Comparison of ENCODE assay signal across 1 cellular context in the genomic region with DNA sequence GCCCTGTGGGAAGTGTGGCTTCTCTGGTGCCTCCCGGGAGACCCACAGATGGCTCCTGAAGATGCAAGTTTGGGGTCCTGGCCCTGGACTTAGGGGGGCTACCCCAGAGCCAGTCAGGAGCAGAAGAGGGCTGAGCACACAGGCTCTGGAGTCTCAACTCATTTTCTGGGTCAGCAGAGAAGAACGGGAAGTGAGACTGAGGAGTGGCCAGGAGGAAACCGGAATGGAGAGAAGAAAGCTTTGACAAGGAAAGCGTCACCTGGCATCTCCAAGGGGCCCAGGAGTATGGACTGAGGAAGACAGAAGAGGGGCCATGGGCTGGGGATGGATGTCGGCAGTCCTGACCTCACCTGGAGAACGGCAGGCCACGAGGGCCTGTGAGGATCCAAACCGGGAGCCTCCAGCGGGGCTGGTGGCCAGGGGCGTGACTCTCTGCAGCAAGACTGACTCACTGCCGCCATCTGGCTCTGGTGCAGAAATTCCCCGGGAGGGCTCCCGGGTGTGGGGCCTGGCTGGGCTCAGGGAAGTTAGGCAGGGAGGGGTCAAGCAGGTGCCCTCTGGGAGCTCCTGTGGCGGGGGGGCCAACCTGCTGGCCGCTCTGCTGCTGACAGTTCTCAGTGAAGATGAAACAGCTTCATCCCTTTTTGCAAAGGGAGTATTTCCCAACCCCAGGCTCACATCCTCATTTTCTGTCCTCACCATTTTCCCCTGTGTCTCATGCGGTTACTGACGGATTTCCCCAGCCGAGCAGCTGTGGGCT.
TF ChIP-seq lines count a peak whose summit lies in the region.

No MANE protein-coding gene starts in this region.

TF ChIP-seq in HepG2, 621 proteins besides CTCF, POLR2A, EP300 and RAD21:
- TF ChIP-seq ARNT2 (CRISPR knock-in tag; IDR thresholded peaks at IDR 0.05; ENCODE audit: low read depth) (no peak), SAFB2 (CRISPR knock-in tag; IDR thresholded peaks at IDR 0.05; ENCODE audit: borderline replicate concordance, low read depth) (no peak), ZFY (CRISPR knock-in tag; IDR thresholded peaks at IDR 0.05) (no peak), ZMYM2 (CRISPR knock-in tag; IDR thresholded peaks at IDR 0.05) (no peak), FOXA3 (CRISPR knock-in tag; IDR thresholded peaks at IDR 0.05) (no peak)
- TF ChIP-seq, protein P1, sequence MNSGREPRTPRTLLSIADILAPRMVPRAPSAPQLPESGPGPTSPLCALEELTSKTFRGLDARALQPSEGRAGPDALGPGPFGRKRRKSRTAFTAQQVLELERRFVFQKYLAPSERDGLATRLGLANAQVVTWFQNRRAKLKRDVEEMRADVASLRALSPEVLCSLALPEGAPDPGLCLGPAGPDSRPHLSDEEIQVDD (CRISPR knock-in tag; IDR thresholded peaks at IDR 0.05; ENCODE audit: borderline replicate concordance), result no peak
TF ChIP-seq in HepG2: peak in this region for 0.
